Comparison of ENCODE assay signal across 28 cellular contexts in the genomic region with DNA sequence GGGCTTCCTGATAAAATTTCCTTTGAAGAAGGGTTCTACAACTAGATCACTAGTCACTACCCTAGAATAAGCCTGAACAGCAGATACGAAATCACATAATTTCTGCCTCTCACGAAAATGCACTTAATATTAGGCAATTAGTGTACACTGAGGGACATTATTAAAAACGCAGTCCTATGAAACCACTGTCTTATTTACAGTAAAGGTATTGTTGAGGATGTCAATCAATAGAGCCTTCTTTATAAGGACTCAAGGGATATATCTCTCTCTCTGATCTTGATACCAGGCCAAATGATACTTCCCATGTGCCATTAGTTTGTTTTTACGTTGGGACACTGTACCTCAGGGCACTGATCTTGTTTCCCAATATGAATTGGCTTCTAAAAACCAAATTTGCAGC.
"Had no signal": no experiment of that assay in that cellular context is flagged by ENCODE, and none has a peak within 500 bp of the region (broad histone marks: within the 10 kb centered on the region; RNA-seq: fewer than 3 reads in every experiment).

No MANE protein-coding gene starts in this region.

- H3K27me3 ChIP-seq: esophagus squamous epithelium, gastrocnemius medialis, heart right ventricle, left lung had no signal

- H3K27me3 Mint-ChIP-seq: dendritic cell treated with granulocyte-macrophage colony-stimulating factor and Interleukin-4, amounts not matched to agents 40 ng/mL and 50 ng/mL, for 4 days; effector memory CD8-positive, alpha-beta T cell; naive B cell; naive thymus-derived CD8-positive, alpha-beta T cell had no signal

- H3K9me3 Mint-ChIP-seq: dendritic cell treated with granulocyte-macrophage colony-stimulating factor and Interleukin-4, amounts not matched to agents 40 ng/mL and 50 ng/mL, for 4 days; effector memory CD8-positive, alpha-beta T cell; endodermal cell; naive thymus-derived CD8-positive, alpha-beta T cell had no signal

- H3K27ac Mint-ChIP-seq: dendritic cell treated with granulocyte-macrophage colony-stimulating factor and Interleukin-4, amounts not matched to agents 40 ng/mL and 50 ng/mL, for 4 days; endodermal cell; mesothelial cell of epicardium; naive thymus-derived CD8-positive, alpha-beta T cell had no signal

- H3K36me3 Mint-ChIP-seq: naive B cell had no signal

- ATAC-seq: effector memory CD8-positive, alpha-beta T cell; esophagus mucosa; gastrocnemius medialis; heart right ventricle; left cardiac atrium; left lung; left ventricle myocardium superior; lower lobe of right lung; mucosa of descending colon; naive thymus-derived CD8-positive, alpha-beta T cell had no signal

- H3K4me1 ChIP-seq: esophagus squamous epithelium, gastrocnemius medialis, left lung, lower lobe of right lung had no signal

- H3K9me3 ChIP-seq: esophagus squamous epithelium, gastrocnemius medialis, left lung, mucosa of descending colon had no signal

- H3K4me1 Mint-ChIP-seq: mesothelial cell of epicardium had no signal

- H3K4me3 Mint-ChIP-seq: dendritic cell treated with granulocyte-macrophage colony-stimulating factor and Interleukin-4, amounts not matched to agents 40 ng/mL and 50 ng/mL, for 4 days; effector memory CD8-positive, alpha-beta T cell; endodermal cell; mesothelial cell of epicardium; naive B cell; naive thymus-derived CD8-positive, alpha-beta T cell had no signal

- H3K27ac ChIP-seq: epithelial cell of prostate, esophagus squamous epithelium, gastrocnemius medialis, heart right ventricle, left lung, lower lobe of right lung had no signal

- H3K36me3 ChIP-seq: gastrocnemius medialis, left lung, lower lobe of right lung had no signal

- FAIRE-seq: endometrium, islet of Langerhans, keratinocyte had no signal

- H3K4me3 ChIP-seq: esophagus squamous epithelium, gastrocnemius medialis, heart right ventricle, left lung, lower lobe of right lung, mucosa of descending colon had no signal

- DNase-seq: cortex of kidney; effector CD8-positive, alpha-beta T cell; effector memory CD8-positive, alpha-beta T cell; erythroblast; esophagus squamous epithelium; foreskin fibroblast; foreskin melanocyte; gastrocnemius medialis; glutamatergic neuron; head of caudate nucleus; heart right ventricle; hippocampal formation; left cardiac atrium; left lung; left ventricle myocardium superior; lower lobe of right lung; mesenchymal stem cell; mucosa of descending colon; naive B cell; naive thymus-derived CD8-positive, alpha-beta T cell had no signal
